In the genomic region with DNA sequence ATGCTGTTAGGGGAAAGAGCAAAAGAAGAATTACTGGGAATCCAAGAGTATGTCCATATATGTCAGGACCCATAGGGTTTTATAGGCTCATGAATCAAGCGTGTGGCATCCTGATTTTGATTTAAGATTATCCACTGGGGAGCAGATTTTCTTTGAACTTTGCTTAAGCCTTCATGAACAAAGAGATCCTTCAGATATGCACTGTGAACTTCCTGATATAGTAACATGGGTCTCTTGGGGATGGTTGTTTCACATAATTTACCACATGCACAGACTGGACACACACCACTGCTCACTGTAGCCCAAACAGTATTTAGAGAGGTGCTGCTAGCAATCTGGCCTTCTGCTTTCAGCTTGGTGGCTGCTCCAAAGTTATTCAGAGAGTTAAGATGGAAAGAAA, we compare ENCODE assay signal across 1 cellular context.
TF ChIP-seq lines count a peak whose summit lies in the region.

No MANE protein-coding gene starts in this region.

TF ChIP-seq in GM12878, 131 proteins besides CTCF, POLR2A, EP300 and RAD21 (continued from another document and continues in another):
- TF ChIP-seq MXI1 (IDR thresholded peaks at IDR 0.05; ENCODE audit: low read depth, low read length): no peak
- TF ChIP-seq HDAC2 (IDR thresholded peaks at IDR 0.05): no peak
- peak; percentile 63 for TF ChIP-seq ATF2 (IDR thresholded peaks at IDR 0.05; ENCODE audit: low read length)
- TF ChIP-seq ZBED1 (IDR thresholded peaks at IDR 0.05; ENCODE audit: borderline replicate concordance): peak; percentile 26; the same call in 1 of the 2 replicates
- TF ChIP-seq KAT2A (conservative IDR thresholded peaks at IDR 0.05; ENCODE audit: control insufficient read depth, low read depth, low read length): no peak
- TF ChIP-seq SMAD1 (IDR thresholded peaks at IDR 0.05; ENCODE audit: low read depth, partially characterized antibody): no peak
- TF ChIP-seq ASH2L (IDR thresholded peaks at IDR 0.05; ENCODE audit: borderline replicate concordance, low read depth): no peak
- no peak for TF ChIP-seq YBX1 (IDR thresholded peaks at IDR 0.05)
- no peak for TF ChIP-seq FOS (IDR thresholded peaks at IDR 0.05; ENCODE audit: borderline replicate concordance, extremely low read depth, insufficient read length)
- TF ChIP-seq, protein P1, sequence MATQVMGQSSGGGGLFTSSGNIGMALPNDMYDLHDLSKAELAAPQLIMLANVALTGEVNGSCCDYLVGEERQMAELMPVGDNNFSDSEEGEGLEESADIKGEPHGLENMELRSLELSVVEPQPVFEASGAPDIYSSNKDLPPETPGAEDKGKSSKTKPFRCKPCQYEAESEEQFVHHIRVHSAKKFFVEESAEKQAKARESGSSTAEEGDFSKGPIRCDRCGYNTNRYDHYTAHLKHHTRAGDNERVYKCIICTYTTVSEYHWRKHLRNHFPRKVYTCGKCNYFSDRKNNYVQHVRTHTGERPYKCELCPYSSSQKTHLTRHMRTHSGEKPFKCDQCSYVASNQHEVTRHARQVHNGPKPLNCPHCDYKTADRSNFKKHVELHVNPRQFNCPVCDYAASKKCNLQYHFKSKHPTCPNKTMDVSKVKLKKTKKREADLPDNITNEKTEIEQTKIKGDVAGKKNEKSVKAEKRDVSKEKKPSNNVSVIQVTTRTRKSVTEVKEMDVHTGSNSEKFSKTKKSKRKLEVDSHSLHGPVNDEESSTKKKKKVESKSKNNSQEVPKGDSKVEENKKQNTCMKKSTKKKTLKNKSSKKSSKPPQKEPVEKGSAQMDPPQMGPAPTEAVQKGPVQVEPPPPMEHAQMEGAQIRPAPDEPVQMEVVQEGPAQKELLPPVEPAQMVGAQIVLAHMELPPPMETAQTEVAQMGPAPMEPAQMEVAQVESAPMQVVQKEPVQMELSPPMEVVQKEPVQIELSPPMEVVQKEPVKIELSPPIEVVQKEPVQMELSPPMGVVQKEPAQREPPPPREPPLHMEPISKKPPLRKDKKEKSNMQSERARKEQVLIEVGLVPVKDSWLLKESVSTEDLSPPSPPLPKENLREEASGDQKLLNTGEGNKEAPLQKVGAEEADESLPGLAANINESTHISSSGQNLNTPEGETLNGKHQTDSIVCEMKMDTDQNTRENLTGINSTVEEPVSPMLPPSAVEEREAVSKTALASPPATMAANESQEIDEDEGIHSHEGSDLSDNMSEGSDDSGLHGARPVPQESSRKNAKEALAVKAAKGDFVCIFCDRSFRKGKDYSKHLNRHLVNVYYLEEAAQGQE (IDR thresholded peaks at IDR 0.05; ENCODE audit: low read depth, low read length): no peak
- TF ChIP-seq MEF2B (IDR thresholded peaks at IDR 0.05; ENCODE audit: partially characterized antibody, poor library complexity, severe bottlenecking): peak; percentile 99
- no peak for TF ChIP-seq RCOR1 (conservative IDR thresholded peaks at IDR 0.05; ENCODE audit: low read depth, low read length)
- 0 out of 2 replicates have a peak, but pooled peaks have one; percentile 44 for TF ChIP-seq MTA2 (IDR thresholded peaks at IDR 0.05; ENCODE audit: low read depth)
- no peak for TF ChIP-seq ZZZ3 (IDR thresholded peaks at IDR 0.05; ENCODE audit: control insufficient read depth, insufficient read length, low read depth)
- no peak for TF ChIP-seq MYB (IDR thresholded peaks at IDR 0.05; ENCODE audit: borderline replicate concordance, low read depth, low read length)
- TF ChIP-seq KLF5 (IDR thresholded peaks at IDR 0.05; ENCODE audit: partially characterized antibody): no peak
- TF ChIP-seq ZNF622 (IDR thresholded peaks at IDR 0.05): no peak
- TF ChIP-seq ZNF274 (IDR thresholded peaks at IDR 0.05; ENCODE audit: insufficient read depth, insufficient read length): no peak
- no peak for TF ChIP-seq BACH1 (IDR thresholded peaks at IDR 0.05; ENCODE audit: borderline replicate concordance)
- TF ChIP-seq TARDBP (IDR thresholded peaks at IDR 0.05; ENCODE audit: borderline replicate concordance): no peak
- TF ChIP-seq, protein P2, sequence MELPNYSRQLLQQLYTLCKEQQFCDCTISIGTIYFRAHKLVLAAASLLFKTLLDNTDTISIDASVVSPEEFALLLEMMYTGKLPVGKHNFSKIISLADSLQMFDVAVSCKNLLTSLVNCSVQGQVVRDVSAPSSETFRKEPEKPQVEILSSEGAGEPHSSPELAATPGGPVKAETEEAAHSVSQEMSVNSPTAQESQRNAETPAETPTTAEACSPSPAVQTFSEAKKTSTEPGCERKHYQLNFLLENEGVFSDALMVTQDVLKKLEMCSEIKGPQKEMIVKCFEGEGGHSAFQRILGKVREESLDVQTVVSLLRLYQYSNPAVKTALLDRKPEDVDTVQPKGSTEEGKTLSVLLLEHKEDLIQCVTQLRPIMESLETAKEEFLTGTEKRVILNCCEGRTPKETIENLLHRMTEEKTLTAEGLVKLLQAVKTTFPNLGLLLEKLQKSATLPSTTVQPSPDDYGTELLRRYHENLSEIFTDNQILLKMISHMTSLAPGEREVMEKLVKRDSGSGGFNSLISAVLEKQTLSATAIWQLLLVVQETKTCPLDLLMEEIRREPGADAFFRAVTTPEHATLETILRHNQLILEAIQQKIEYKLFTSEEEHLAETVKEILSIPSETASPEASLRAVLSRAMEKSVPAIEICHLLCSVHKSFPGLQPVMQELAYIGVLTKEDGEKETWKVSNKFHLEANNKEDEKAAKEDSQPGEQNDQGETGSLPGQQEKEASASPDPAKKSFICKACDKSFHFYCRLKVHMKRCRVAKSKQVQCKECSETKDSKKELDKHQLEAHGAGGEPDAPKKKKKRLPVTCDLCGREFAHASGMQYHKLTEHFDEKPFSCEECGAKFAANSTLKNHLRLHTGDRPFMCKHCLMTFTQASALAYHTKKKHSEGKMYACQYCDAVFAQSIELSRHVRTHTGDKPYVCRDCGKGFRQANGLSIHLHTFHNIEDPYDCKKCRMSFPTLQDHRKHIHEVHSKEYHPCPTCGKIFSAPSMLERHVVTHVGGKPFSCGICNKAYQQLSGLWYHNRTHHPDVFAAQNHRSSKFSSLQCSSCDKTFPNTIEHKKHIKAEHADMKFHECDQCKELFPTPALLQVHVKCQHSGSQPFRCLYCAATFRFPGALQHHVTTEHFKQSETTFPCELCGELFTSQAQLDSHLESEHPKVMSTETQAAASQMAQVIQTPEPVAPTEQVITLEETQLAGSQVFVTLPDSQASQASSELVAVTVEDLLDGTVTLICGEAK (IDR thresholded peaks at IDR 0.05; ENCODE audit: borderline replicate concordance): no peak
- TF ChIP-seq MTA3 (IDR thresholded peaks at IDR 0.05; ENCODE audit: borderline replicate concordance, low read length): peak; percentile 64; the same call in 1 of the 2 replicates
- peak; percentile 47 for TF ChIP-seq IKZF1 (conservative IDR thresholded peaks at IDR 0.05)
- TF ChIP-seq ZSCAN29 (IDR thresholded peaks at IDR 0.05): no peak
- TF ChIP-seq EGR1 (IDR thresholded peaks at IDR 0.05; ENCODE audit: borderline replicate concordance in 1 of 2, low read depth in 2 of 2, low read length in 2 of 2): no peak
- TF ChIP-seq USF2 (IDR thresholded peaks at IDR 0.05; ENCODE audit: borderline replicate concordance, low read depth, low read length): no peak
- no peak for TF ChIP-seq ELK1 (IDR thresholded peaks at IDR 0.05; ENCODE audit: low read depth, low read length)
- peak; percentile 52 for TF ChIP-seq SP1 (IDR thresholded peaks at IDR 0.05; ENCODE audit: low read depth, low read length)
- TF ChIP-seq MAX (IDR thresholded peaks at IDR 0.05; ENCODE audit: low read depth, low read length): no peak
- TF ChIP-seq LARP7 (IDR thresholded peaks at IDR 0.05): no peak
- TF ChIP-seq SMAD5 (IDR thresholded peaks at IDR 0.05; ENCODE audit: low read depth): no peak
- TF ChIP-seq TCF12 (IDR thresholded peaks at IDR 0.05; ENCODE audit: low read depth, low read length): no peak
- no peak for TF ChIP-seq ESRRA (IDR thresholded peaks at IDR 0.05; ENCODE audit: low read length)
- TF ChIP-seq CREM (IDR thresholded peaks at IDR 0.05; ENCODE audit: low read depth): 0 out of 2 replicates have a peak, but pooled peaks have one; percentile 34
- no peak for TF ChIP-seq BCL3 (IDR thresholded peaks at IDR 0.05; ENCODE audit: borderline replicate concordance, insufficient read depth, low read depth, low read length, poor library complexity, severe bottlenecking)
- no peak for TF ChIP-seq TAF1 (IDR thresholded peaks at IDR 0.05; ENCODE audit: borderline replicate concordance, low read depth, low read length)
- no peak for TF ChIP-seq NFXL1 (IDR thresholded peaks at IDR 0.05; ENCODE audit: borderline replicate concordance)
- TF ChIP-seq NR2C2 (IDR thresholded peaks at IDR 0.05; ENCODE audit: borderline replicate concordance, control insufficient read depth, insufficient read length, low read depth): no peak
- TF ChIP-seq PRDM15 (CRISPR knock-in tag; IDR thresholded peaks at IDR 0.05): no peak
- TF ChIP-seq, protein P3, sequence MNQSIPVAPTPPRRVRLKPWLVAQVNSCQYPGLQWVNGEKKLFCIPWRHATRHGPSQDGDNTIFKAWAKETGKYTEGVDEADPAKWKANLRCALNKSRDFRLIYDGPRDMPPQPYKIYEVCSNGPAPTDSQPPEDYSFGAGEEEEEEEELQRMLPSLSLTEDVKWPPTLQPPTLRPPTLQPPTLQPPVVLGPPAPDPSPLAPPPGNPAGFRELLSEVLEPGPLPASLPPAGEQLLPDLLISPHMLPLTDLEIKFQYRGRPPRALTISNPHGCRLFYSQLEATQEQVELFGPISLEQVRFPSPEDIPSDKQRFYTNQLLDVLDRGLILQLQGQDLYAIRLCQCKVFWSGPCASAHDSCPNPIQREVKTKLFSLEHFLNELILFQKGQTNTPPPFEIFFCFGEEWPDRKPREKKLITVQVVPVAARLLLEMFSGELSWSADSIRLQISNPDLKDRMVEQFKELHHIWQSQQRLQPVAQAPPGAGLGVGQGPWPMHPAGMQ (IDR thresholded peaks at IDR 0.05; ENCODE audit: borderline replicate concordance): no peak
- no peak for TF ChIP-seq ZNF384 (IDR thresholded peaks at IDR 0.05; ENCODE audit: borderline replicate concordance, low read depth, low read length)
